1 cellular context compared by ENCODE assay signal in genomic region chr6:2468601-2468955, GRCh38.
TF ChIP-seq lines count a peak whose summit lies in the region.

No MANE protein-coding gene starts in this region.

TF ChIP-seq in WTC11, 78 proteins besides CTCF, POLR2A, EP300 and RAD21 (continued from another document):
- TF ChIP-seq PRDM15 (CRISPR knock-in tag; IDR thresholded peaks at IDR 0.05) = no peak
